13 cellular contexts compared by ENCODE assay signal in the genomic region with DNA sequence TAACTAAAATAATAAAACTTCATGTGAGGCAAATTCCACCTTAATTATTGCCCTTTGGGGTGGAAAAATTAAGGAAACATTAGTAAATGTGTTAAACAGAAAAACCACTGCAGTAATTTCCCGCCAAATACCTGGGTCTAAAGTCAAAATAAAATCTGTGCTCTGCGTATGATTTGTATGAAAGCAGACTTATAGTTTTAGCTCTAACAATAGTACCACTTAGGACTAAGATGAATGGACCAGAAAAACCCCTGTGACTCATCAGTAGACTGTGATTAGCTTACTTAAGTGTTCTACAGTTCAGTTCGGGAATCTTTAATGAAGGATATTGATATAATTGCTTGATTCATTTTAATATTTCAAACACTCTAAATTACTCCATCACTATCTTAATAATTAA. TPM values are rescaled to one million over a fixed set of nuclear protein-coding genes. Genes with fewer than 3 reads are reported as not detected.
DNase-seq lines count a peak whose midpoint lies in the region; ATAC-seq, FAIRE-seq and TF ChIP-seq lines count a peak whose summit lies in the region.
"Had no signal": no experiment of that assay in that cellular context is flagged by ENCODE, and none has a peak within 500 bp of the region (broad histone marks: within the 10 kb centered on the region; RNA-seq: fewer than 3 reads in every experiment).

No MANE protein-coding gene starts in this region.

- H3K27ac ChIP-seq in kidney (ENCODE audit: low read depth in 2 of 2, low read length in 2 of 2): no peak overlapping the region
- H3K27ac ChIP-seq: PC-9 had no signal

- no peaks in the 10 kb centered on the region for H3K27me3 Mint-ChIP-seq in activated T-helper 17 cell treated with anti-CD3 and anti-CD28 coated beads, Interleukin-2, amount 50 U/mL, for 72 hours
- H3K27me3 Mint-ChIP-seq: naive B cell had no signal

- H3K4me3 Mint-ChIP-seq in activated T-helper 17 cell treated with anti-CD3 and anti-CD28 coated beads, Interleukin-2, amount 50 U/mL, for 72 hours: no peak overlapping the region
- H3K4me3 Mint-ChIP-seq: naive B cell had no signal

- H3K36me3 ChIP-seq in kidney (ENCODE audit: control insufficient read depth in 1 of 2, insufficient read depth in 2 of 2, low read length in 2 of 2): no peaks in the 10 kb centered on the region

- H3K9ac ChIP-seq in kidney (ENCODE audit: low read length in 2 of 2): no peak overlapping the region

- H3K9me3 ChIP-seq in kidney (ENCODE audit: control insufficient read depth in 1 of 2, low read length in 2 of 2): no peaks in the 10 kb centered on the region

- no peak overlapping the region for H3K4me3 ChIP-seq in kidney (ENCODE audit: low read length in 2 of 2)
- H3K4me3 ChIP-seq: PC-9 had no signal

- intact Hi-C loops in kidney (cut with DNase I): no loop called here

- no peaks in the 10 kb centered on the region for H3K9me3 Mint-ChIP-seq in activated T-helper 17 cell treated with anti-CD3 and anti-CD28 coated beads, Interleukin-2, amount 50 U/mL, for 72 hours

- ATAC-seq in GM21825 (IDR thresholded peaks at IDR 0.05; ENCODE audit: unreplicated experiment) (peak; percentile 28), GM21786 (IDR thresholded peaks at IDR 0.05; ENCODE audit: unreplicated experiment) (no peak)
- ATAC-seq in activated T-helper 17 cell treated with anti-CD3 and anti-CD28 coated beads, Interleukin-2, amount 50 U/mL, for 72 hours (replicated peaks): peak; percentile 76

- H3K4me1 Mint-ChIP-seq in activated T-helper 17 cell treated with anti-CD3 and anti-CD28 coated beads, Interleukin-2, amount 50 U/mL, for 72 hours: peaks cover 46% of the 10 kb centered on the region

- H3K27ac Mint-ChIP-seq in activated T-helper 17 cell treated with anti-CD3 and anti-CD28 coated beads, Interleukin-2, amount 50 U/mL, for 72 hours: no peak overlapping the region

- no peaks in the 10 kb centered on the region for H3K36me3 Mint-ChIP-seq in activated T-helper 17 cell treated with anti-CD3 and anti-CD28 coated beads, Interleukin-2, amount 50 U/mL, for 72 hours (ENCODE audit: low read depth)
- H3K36me3 Mint-ChIP-seq: naive B cell had no signal

- peak; percentile 61 for DNase-seq in ELR (ENCODE audit: low read depth)
- DNase-seq in kidney tubule cell (ENCODE audit: low spot score): peak; percentile 37
- no peak for DNase-seq in GM12892 (ENCODE audit: insufficient read length)
- no peak for DNase-seq in kidney
- no peak for DNase-seq in NCI-H2171 treated with DMSO at 0.1 percent for 48 hours (lab: John Stamatoyannopoulos, UW)
- DNase-seq: amygdala; Kasumi-1; naive B cell; PC-9; stimulated activated CD4-positive, alpha-beta T cell treated with anti-CD3 and anti-CD28 coated beads, Interleukin-4, amount 100 ng/mL, for 4 hours had no signal

- peaks cover 8 to 16% of the 10 kb centered on the region in 2 donors for H3K4me1 ChIP-seq in kidney (ENCODE audit: control insufficient read depth in 1 of 2, insufficient read depth in 1 of 2, low read depth in 1 of 2, low read length in 2 of 2)

- FAIRE-seq in GM12892 (lab: Jason Lieb, UNC) (no peak), kidney (lab: Jason Lieb, UNC) (no peak)

- no peak for TF ChIP-seq CTCF in kidney (IDR thresholded peaks at IDR 0.05; ENCODE audit: borderline replicate concordance, extremely low read depth, insufficient read depth)

- TF ChIP-seq POLR2A in GM12892 (IDR thresholded peaks at IDR 0.05; ENCODE audit: low read depth, low read length): no peak

RNA-seq across cellular contexts. Expression of a gene that starts 23.3 kb away (rescaled TPM):
- under 1 TPM in 1 of 2 donors, not detected in 1; 0.37 TPM for total RNA-seq in activated T-helper 17 cell treated with anti-CD3 and anti-CD28 coated beads, Interleukin-2, amount 50 U/mL, for 72 hours
- polyA plus RNA-seq in GM12892 (2012; ENCODE audit: missing spikeins): not detected
- not detected for total RNA-seq in kidney
- polyA plus RNA-seq in kidney (ENCODE audit: insufficient read depth, low read depth, low replicate concordance): not detected
- total RNA-seq: PC-9 had no signal

RNA-seq across cellular contexts. Expression of a gene that starts 46.6 kb away (rescaled TPM):
- 10 to 100 TPM; 11.3 to 13.3 TPM for total RNA-seq in activated T-helper 17 cell treated with anti-CD3 and anti-CD28 coated beads, Interleukin-2, amount 50 U/mL, for 72 hours
- 15.9 TPM for polyA plus RNA-seq in GM12892 (2012; ENCODE audit: missing spikeins)
- 27.6 TPM for total RNA-seq in kidney
- polyA plus RNA-seq in kidney (ENCODE audit: insufficient read depth, low read depth, low replicate concordance): 28.6 TPM

Comparison
In these comparisons a context has a peak if more than half of its experiments do, and no peak if none do; other contexts are left out.
1. DNase-seq: peak in ELR (single experiment) and kidney tubule cell (single experiment); none in GM12892 (single experiment), kidney (single experiment) and NCI-H2171 treated with DMSO at 0.1 percent for 48 hours (single experiment).